17 cellular contexts compared by ENCODE assay signal in the genomic region with DNA sequence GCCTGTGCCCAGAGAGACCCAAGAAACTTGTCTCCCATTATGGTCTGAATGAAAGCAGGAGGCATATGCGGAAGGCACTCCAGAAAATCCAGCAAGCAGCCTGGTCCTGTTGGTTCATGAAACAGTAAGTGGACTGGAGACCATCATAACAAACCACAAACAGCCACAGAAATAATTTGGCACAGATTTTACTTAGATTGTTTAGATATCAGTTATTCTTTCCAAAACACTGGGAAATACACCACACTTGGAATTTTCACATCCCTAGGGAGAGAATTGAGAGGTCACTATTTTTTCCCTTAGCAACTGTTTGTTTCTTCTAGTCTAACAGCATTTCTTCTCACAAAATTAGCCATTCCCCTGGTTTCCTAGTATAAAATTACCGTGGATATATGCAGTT.
DNase-seq lines count a peak whose midpoint lies in the region; ATAC-seq, FAIRE-seq and TF ChIP-seq lines count a peak whose summit lies in the region.
"Had no signal": no experiment of that assay in that cellular context is flagged by ENCODE, and none has a peak within 500 bp of the region (broad histone marks: within the 10 kb centered on the region; RNA-seq: fewer than 3 reads in every experiment).

No MANE protein-coding gene starts in this region.

- no peak overlapping the region for H3K4me3 Mint-ChIP-seq in osteocyte (ENCODE audit: unreplicated experiment)
- no peak overlapping the region for H3K4me3 Mint-ChIP-seq in Calu3 (ENCODE audit: low read depth, unreplicated experiment)
- H3K4me3 Mint-ChIP-seq: CD14-positive monocyte; CD8-positive, alpha-beta T cell had no signal

- BruUV-seq in HepG2 (replicated peaks; lab: Mats Ljungman, UMichigan) (no TSS peak), Calu3 (replicated peaks; lab: Mats Ljungman, UMichigan) (no TSS peak)

- WGBS in aorta, 2 donors: 34 to 46% methylated on average over 2 of the region's 2 CpGs
- 25% methylated on average over 2 of the region's 2 CpGs for WGBS in HepG2 (ENCODE audit: low lambda C conversion rate)

- no peak for TF ChIP-seq POLR2A in HepG2 (IDR thresholded peaks at IDR 0.05; ENCODE audit: insufficient read depth in 1 of 2, low read depth in 2 of 2, low read length in 2 of 2)

- H3K4me2 ChIP-seq in HepG2 (ENCODE audit: low read depth, low read length): no peak overlapping the region

- H3K36me3 ChIP-seq in right atrium auricular region (no peaks in the 10 kb centered on the region), aorta (ENCODE audit: control insufficient read depth in 1 of 2, insufficient read depth in 2 of 2, low read length in 1 of 2) (no peaks in the 10 kb centered on the region), HepG2 (replicated peaks in 1 of 2; ENCODE audit: control insufficient read depth in 1 of 2, insufficient read depth in 2 of 2, low read length in 2 of 2) (no peaks in the 10 kb centered on the region)

- H3K27me3 Mint-ChIP-seq in osteocyte (ENCODE audit: unreplicated experiment) (no peaks in the 10 kb centered on the region), Calu3 (ENCODE audit: unreplicated experiment) (no peaks in the 10 kb centered on the region)

- H3K9me3 ChIP-seq in right atrium auricular region: peaks cover 5 to 26% of the 10 kb centered on the region in 2 donors
- no peaks in the 10 kb centered on the region for H3K9me3 ChIP-seq in aorta (ENCODE audit: control insufficient read depth, low read length)
- H3K9me3 ChIP-seq in HepG2 (ENCODE audit: low read length): peaks cover 12% of the 10 kb centered on the region; the same call in 1 of the 2 replicates

- no peak for DNase-seq in Right ventricle myocardium inferior (ENCODE audit: missing footprints)
- DNase-seq in right atrium auricular region (ENCODE audit: low spot score): no peak
- peak; percentile 13 for DNase-seq in brain pericyte (ENCODE audit: low read depth, low spot score)
- DNase-seq in osteocyte (ENCODE audit: extremely low spot score, unreplicated experiment): no peak
- DNase-seq in aorta: no peak
- no peak for DNase-seq in NCI-H187 treated with DMSO at 0.1 percent for 48 hours (lab: John Stamatoyannopoulos, UW)
- DNase-seq in HepG2 (ENCODE audit: low spot score): no peak
- DNase-seq in Calu3: no peak
- DNase-seq: CD8-positive, alpha-beta T cell; COR-L47; DND-41; GDM1 had no signal

- intact Hi-C loops in Right ventricle myocardium inferior (cut with DNase I): loop anchor here (5.0 kb wide), 1 partner anchor 43 kb away; no protein-coding TSS in a partner anchor
- intact Hi-C loops in aorta (cut with DNase I): no loop called here
- intact Hi-C loops in HepG2 (cut with micrococcal nuclease; ENCODE audit: unreplicated experiment): no loop called here
- intact Hi-C loops in Calu3 (cut with micrococcal nuclease; ENCODE audit: unreplicated experiment): no loop called here

- H3K79me2 ChIP-seq in HepG2 (ENCODE audit: insufficient read depth, low read length): no peaks in the 10 kb centered on the region

- H3K27me3 ChIP-seq in right atrium auricular region: no peaks in the 10 kb centered on the region
- no peaks in the 10 kb centered on the region for H3K27me3 ChIP-seq in aorta (ENCODE audit: control insufficient read depth in 1 of 2, insufficient read depth in 2 of 2, low read length in 1 of 2)
- no peaks in the 10 kb centered on the region for H3K27me3 ChIP-seq in HepG2 (ENCODE audit: control insufficient read depth in 1 of 2, insufficient read depth in 2 of 2, low read length in 2 of 2)

- no peak for FAIRE-seq in HepG2 (lab: Jason Lieb, UNC)
- FAIRE-seq: GM12892, GM19239 had no signal

- H3K4me3 ChIP-seq in right atrium auricular region (no peak overlapping the region), aorta (ENCODE audit: low read length in 2 of 2) (no peak overlapping the region), HepG2 (replicated peaks in 1 of 3; ENCODE audit: insufficient read depth in 1 of 3, low read depth in 2 of 3, low read length in 3 of 3) (no peak overlapping the region)

- no peak overlapping the region for H2AFZ ChIP-seq in HepG2 (ENCODE audit: low read length)

- H3K27ac ChIP-seq in right atrium auricular region (no peak overlapping the region), aorta (ENCODE audit: low read depth in 1 of 2, low read length in 2 of 2) (peak overlapping the region in 1 of 2 donors; percentile 2), HepG2 (ENCODE audit: extremely low read length, insufficient read depth, low read length) (no peak overlapping the region)
- H3K27ac ChIP-seq: 22Rv1 had no signal

- POLR2A ChIA-PET in HepG2 (lab: Yijun Ruan, JAX): no interaction called here

- in situ Hi-C loops in HepG2 (cut with HindIII; ENCODE audit: extremely low pct_ligation_motif_present, low pct_unique_long_range_greater_than_20kb): no loop called here

- no peak overlapping the region for H3K9ac ChIP-seq in HepG2 (ENCODE audit: insufficient read depth, low read depth, low read length)

- ATAC-seq in Right ventricle myocardium inferior (peak; percentile 10), aorta (ENCODE audit: low FRiP score) (peak; percentile 44), HepG2 (no peak)
- ATAC-seq: CD8-positive, alpha-beta T cell; HCT116 had no signal

- no peak for TF ChIP-seq RAD21 in HepG2 (CRISPR knock-in tag; IDR thresholded peaks at IDR 0.05)

- H3K27ac Mint-ChIP-seq in osteocyte (ENCODE audit: unreplicated experiment) (peak overlapping the region; percentile 75), Calu3 (ENCODE audit: unreplicated experiment) (no peak overlapping the region)
- H3K27ac Mint-ChIP-seq: CD14-positive monocyte; CD8-positive, alpha-beta T cell had no signal

- H3K4me1 ChIP-seq in right atrium auricular region: no peaks in the 10 kb centered on the region
- peaks cover 0 to 3% of the 10 kb centered on the region in 2 donors for H3K4me1 ChIP-seq in aorta (ENCODE audit: control insufficient read depth in 1 of 2, insufficient read depth in 2 of 2, low read length in 2 of 2)
- H3K4me1 ChIP-seq in HepG2 (ENCODE audit: insufficient read depth, low read length): no peaks in the 10 kb centered on the region

- H4K20me1 ChIP-seq in HepG2 (ENCODE audit: insufficient read depth, low read length): no peaks in the 10 kb centered on the region

- TF ChIP-seq CTCF in right atrium auricular region (IDR thresholded peaks at IDR 0.05) (no peak), osteocyte (IDR thresholded peaks at IDR 0.05) (no peak), HepG2 (CRISPR knock-in tag; IDR thresholded peaks at IDR 0.05) (no peak), Calu3 (IDR thresholded peaks at IDR 0.05; ENCODE audit: unreplicated experiment) (no peak)

- peaks cover 14% of the 10 kb centered on the region for H3K4me1 Mint-ChIP-seq in osteocyte (ENCODE audit: unreplicated experiment)
- H3K4me1 Mint-ChIP-seq in Calu3 (ENCODE audit: low read depth, unreplicated experiment): no peaks in the 10 kb centered on the region
- H3K4me1 Mint-ChIP-seq: CD14-positive monocyte had no signal

- H3K36me3 Mint-ChIP-seq in osteocyte (ENCODE audit: unreplicated experiment): peaks cover 11% of the 10 kb centered on the region
- no peaks in the 10 kb centered on the region for H3K36me3 Mint-ChIP-seq in Calu3 (ENCODE audit: insufficient read depth, unreplicated experiment)
- H3K36me3 Mint-ChIP-seq: CD14-positive monocyte; CD8-positive, alpha-beta T cell had no signal

- peaks cover 23% of the 10 kb centered on the region for H3K9me3 Mint-ChIP-seq in osteocyte (ENCODE audit: unreplicated experiment)
- H3K9me3 Mint-ChIP-seq in Calu3 (ENCODE audit: low read depth, unreplicated experiment): no peaks in the 10 kb centered on the region

- CTCF ChIA-PET in HepG2 (lab: Yijun Ruan, JAX; ENCODE audit: low intra/inter-chr PET ratio, low total read pairs) (no interaction called here), Calu3 (lab: Charles Lee) (no interaction called here)

- TF ChIP-seq EP300 in HepG2 (IDR thresholded peaks at IDR 0.05; ENCODE audit: low read depth in 2 of 2, low read length in 2 of 2): no peak
- TF ChIP-seq EP300 in HepG2 (CRISPR knock-in tag; IDR thresholded peaks at IDR 0.05; ENCODE audit: borderline replicate concordance): no peak

TF ChIP-seq in HepG2, 621 proteins besides CTCF, POLR2A, EP300 and RAD21 (continues in another document):
- TF ChIP-seq ZNF841 (CRISPR knock-in tag; IDR thresholded peaks at IDR 0.05; ENCODE audit: borderline replicate concordance): no peak
- no peak for TF ChIP-seq MIER2 (CRISPR knock-in tag; IDR thresholded peaks at IDR 0.05)
- no peak for TF ChIP-seq ZNF383 (CRISPR knock-in tag; IDR thresholded peaks at IDR 0.05; ENCODE audit: borderline replicate concordance)
- TF ChIP-seq, protein P1, sequence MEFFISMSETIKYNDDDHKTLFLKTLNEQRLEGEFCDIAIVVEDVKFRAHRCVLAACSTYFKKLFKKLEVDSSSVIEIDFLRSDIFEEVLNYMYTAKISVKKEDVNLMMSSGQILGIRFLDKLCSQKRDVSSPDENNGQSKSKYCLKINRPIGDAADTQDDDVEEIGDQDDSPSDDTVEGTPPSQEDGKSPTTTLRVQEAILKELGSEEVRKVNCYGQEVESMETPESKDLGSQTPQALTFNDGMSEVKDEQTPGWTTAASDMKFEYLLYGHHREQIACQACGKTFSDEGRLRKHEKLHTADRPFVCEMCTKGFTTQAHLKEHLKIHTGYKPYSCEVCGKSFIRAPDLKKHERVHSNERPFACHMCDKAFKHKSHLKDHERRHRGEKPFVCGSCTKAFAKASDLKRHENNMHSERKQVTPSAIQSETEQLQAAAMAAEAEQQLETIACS (CRISPR knock-in tag; IDR thresholded peaks at IDR 0.05): no peak
- TF ChIP-seq, protein P2, sequence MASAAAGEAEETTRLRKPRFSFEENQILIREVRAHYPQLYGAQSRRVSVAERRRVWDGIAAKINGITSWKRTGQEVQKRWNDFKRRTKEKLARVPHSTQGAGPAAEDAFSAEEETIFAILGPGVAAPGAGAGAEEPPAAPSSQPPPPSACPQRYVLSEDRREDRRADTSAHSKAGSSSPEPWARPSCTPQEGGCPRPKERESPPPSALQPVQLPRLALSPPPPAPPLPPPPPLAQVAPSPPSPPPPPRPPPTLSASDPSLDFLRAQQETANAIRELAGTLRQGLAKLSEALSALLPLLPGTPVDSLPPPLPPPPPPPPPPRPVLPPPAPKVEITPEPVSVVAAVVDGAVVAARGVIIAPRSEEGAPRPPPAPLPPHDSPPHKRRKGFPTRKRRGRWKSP (CRISPR knock-in tag; IDR thresholded peaks at IDR 0.05): no peak
- TF ChIP-seq GFI1 (CRISPR knock-in tag; IDR thresholded peaks at IDR 0.05; ENCODE audit: borderline replicate concordance): no peak
- no peak for TF ChIP-seq SYNCRIP (IDR thresholded peaks at IDR 0.05; ENCODE audit: insufficient read depth, low read depth, low read length)
